In the genomic region with DNA sequence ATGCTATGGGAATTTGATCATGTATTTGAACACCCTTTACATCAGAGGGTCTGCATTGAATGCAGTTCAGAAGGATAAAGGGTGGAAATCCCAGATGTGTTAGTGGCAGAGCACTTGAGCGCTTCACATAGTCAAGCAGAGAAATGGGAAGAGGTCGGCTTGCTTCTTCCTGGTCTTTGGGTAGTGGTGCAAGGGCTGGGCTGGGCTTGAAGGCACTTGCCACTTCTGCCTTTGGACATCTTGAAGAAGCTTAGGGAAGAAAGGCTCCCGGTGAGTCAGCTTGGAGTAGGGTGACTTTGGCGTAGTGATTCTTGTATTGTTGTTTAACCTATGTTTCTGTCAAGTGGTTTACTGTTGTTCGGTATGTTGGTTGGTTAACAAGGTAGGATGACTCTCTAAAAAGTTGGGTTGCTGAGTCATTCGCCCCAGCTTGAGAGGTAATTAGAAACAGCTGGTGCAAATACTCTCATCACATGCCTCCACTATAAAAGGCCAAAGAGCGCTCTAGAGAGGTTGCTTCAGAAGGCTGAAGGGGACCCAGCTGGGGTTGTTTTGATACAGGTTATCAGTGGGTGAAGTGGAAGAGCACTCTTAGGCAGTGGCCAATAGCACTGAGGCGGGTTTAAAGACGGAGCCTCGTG, we compare ENCODE assay signal across 8 cellular contexts. TPM values are rescaled to one million over a fixed set of nuclear protein-coding genes. Genes with fewer than 3 reads are reported as not detected.
DNase-seq lines count a peak whose midpoint lies in the region; ATAC-seq and TF ChIP-seq lines count a peak whose summit lies in the region.

No MANE protein-coding gene starts in this region.

- intact Hi-C loops in naive thymus-derived CD4-positive, alpha-beta T cell (cut with micrococcal nuclease): loop anchor here (1.0 to 10.0 kb wide), 21 partner anchors 8 to 1885 kb away; a partner anchor contains a TSS
- intact Hi-C loops in testis (cut with DNase I; ENCODE audit: low total_unique reads): no loop called here

- TF ChIP-seq CTCF in testis (IDR thresholded peaks at IDR 0.05): no peak

- H3K27ac Mint-ChIP-seq in naive thymus-derived CD4-positive, alpha-beta T cell: peak overlapping the region; percentile 71 to 91 (median 78)

- peaks cover 0 to 9% (median 6%) of the 10 kb centered on the region in 5 donors for H3K36me3 Mint-ChIP-seq in naive thymus-derived CD4-positive, alpha-beta T cell

- WGBS in testis, 2 donors: 30 to 34% methylated on average over 10 of the region's 10 CpGs

- DNase-seq in DMS 273 treated with DMSO at 0.1 percent for 48 hours (lab: John Stamatoyannopoulos, UW): peak; percentile 90
- DNase-seq in HS-27A (ENCODE audit: low read depth): peak; percentile 87
- DNase-seq in NT2/D1 (ENCODE audit: low read depth, low spot score): no peak
- peak; percentile 7 for DNase-seq in activated T-cell treated with anti-CD3 and anti-CD28 coated beads for 1 hour (ENCODE audit: low read depth)
- peak; percentile 95 for DNase-seq in fibroblast of gingiva (ENCODE audit: low read depth)
- peak in 4 of 9 donors; percentile 15 to 51 (median 22) for DNase-seq in naive thymus-derived CD4-positive, alpha-beta T cell
- peak; percentile 49 for DNase-seq in testis

- H3K4me3 Mint-ChIP-seq in naive thymus-derived CD4-positive, alpha-beta T cell: peak overlapping the region; percentile 84 to 94 (median 90)

- peaks cover under 1% of the 10 kb centered on the region for H3K36me3 ChIP-seq in NT2/D1 (ENCODE audit: insufficient read depth, insufficient read length, low read length)
- H3K36me3 ChIP-seq in naive thymus-derived CD4-positive, alpha-beta T cell (ENCODE audit: control insufficient read depth in 2 of 3, insufficient read depth in 3 of 3, low read length in 3 of 3): no peaks in the 10 kb centered on the region
- no peaks in the 10 kb centered on the region for H3K36me3 ChIP-seq in testis (ENCODE audit: low read depth, missing control alignments)

- no peaks in the 10 kb centered on the region for H3K27me3 Mint-ChIP-seq in naive thymus-derived CD4-positive, alpha-beta T cell

- ATAC-seq in GM21390 (IDR thresholded peaks at IDR 0.05; ENCODE audit: unreplicated experiment): peak; percentile 48
- ATAC-seq in naive thymus-derived CD4-positive, alpha-beta T cell: peak; percentile 23

- CTCF ChIA-PET in naive thymus-derived CD4-positive, alpha-beta T cell (lab: Charles Lee): interaction anchor here (1.1 to 1.5 kb wide), 4 partner anchors 9 to 76 kb away, joined by 3 to 4 read pairs (median 4); no protein-coding TSS in a partner anchor

- peak overlapping the region; percentile 86 for H3K27ac ChIP-seq in naive thymus-derived CD4-positive, alpha-beta T cell (ENCODE audit: low read depth, low read length)
- H3K27ac ChIP-seq in testis: peak overlapping the region in 1 of 2 donors; percentile 93

- peaks cover 14% of the 10 kb centered on the region; the same call in 1 of the 2 replicates for H3K9me3 ChIP-seq in NT2/D1 (ENCODE audit: insufficient read depth, low read length)
- H3K9me3 ChIP-seq in naive thymus-derived CD4-positive, alpha-beta T cell (ENCODE audit: control insufficient read depth in 2 of 3, low read length in 3 of 3): peaks cover 0 to 3% (median 0%) of the 10 kb centered on the region in 3 experiments
- H3K9me3 ChIP-seq in testis: no peaks in the 10 kb centered on the region

- H3K9ac ChIP-seq in NT2/D1 (ENCODE audit: insufficient read length, low read depth): peak overlapping the region; percentile 91

- no peak for TF ChIP-seq POLR2A in testis (IDR thresholded peaks at IDR 0.05)

- peaks cover 0 to 27% (median 7%) of the 10 kb centered on the region in 11 donors for H3K9me3 Mint-ChIP-seq in naive thymus-derived CD4-positive, alpha-beta T cell

- H3K27me3 ChIP-seq in NT2/D1 (ENCODE audit: insufficient read depth, insufficient read length) (peaks cover 5% of the 10 kb centered on the region), testis (no peaks in the 10 kb centered on the region)
- H3K27me3 ChIP-seq in naive thymus-derived CD4-positive, alpha-beta T cell (ENCODE audit: control insufficient read depth in 2 of 2, insufficient read depth in 2 of 2, low read length in 2 of 2): no peaks in the 10 kb centered on the region

- peaks cover 5% of the 10 kb centered on the region for H3K4me1 ChIP-seq in NT2/D1 (ENCODE audit: insufficient read depth, insufficient read length)
- H3K4me1 ChIP-seq in naive thymus-derived CD4-positive, alpha-beta T cell (ENCODE audit: control insufficient read depth in 2 of 2, insufficient read depth in 2 of 2, low read length in 2 of 2): peaks cover 4 to 34% of the 10 kb centered on the region in 2 donors
- peaks cover 34% of the 10 kb centered on the region for H3K4me1 ChIP-seq in testis

- H3K4me3 ChIP-seq in NT2/D1 (ENCODE audit: insufficient read length, low read depth): peak overlapping the region; percentile 82
- peak overlapping the region; percentile 71 for H3K4me3 ChIP-seq in naive thymus-derived CD4-positive, alpha-beta T cell (ENCODE audit: low read length)
- peak overlapping the region; percentile 82 to 92 for H3K4me3 ChIP-seq in testis

- POLR2A ChIA-PET in naive thymus-derived CD4-positive, alpha-beta T cell (lab: Charles Lee): interaction anchor here (1.1 to 4.9 kb wide), 6 partner anchors 8 to 298 kb away, joined by 3 to 54 read pairs (median 4); a partner anchor contains a TSS

- H3K4me1 Mint-ChIP-seq in naive thymus-derived CD4-positive, alpha-beta T cell: peaks cover 42 to 82% (median 70%) of the 10 kb centered on the region in 7 donors

RNA-seq across cellular contexts. Expression of a gene that starts 1.3 kb away (rescaled TPM):
- 10 to 100 TPM; 26.0 to 95.6 (median 45.5) TPM for total RNA-seq in naive thymus-derived CD4-positive, alpha-beta T cell
- polyA plus RNA-seq in naive thymus-derived CD4-positive, alpha-beta T cell: 10 to 100 TPM; 22.6 to 28.4 TPM
- 10 to 100 TPM; 41.9 to 57.7 TPM for total RNA-seq in testis
- 43.9 TPM for polyA plus RNA-seq in testis (ENCODE audit: insufficient read depth, low read depth, low replicate concordance)
